Comparison of ENCODE assay signal across 33 cellular contexts in the genomic region with DNA sequence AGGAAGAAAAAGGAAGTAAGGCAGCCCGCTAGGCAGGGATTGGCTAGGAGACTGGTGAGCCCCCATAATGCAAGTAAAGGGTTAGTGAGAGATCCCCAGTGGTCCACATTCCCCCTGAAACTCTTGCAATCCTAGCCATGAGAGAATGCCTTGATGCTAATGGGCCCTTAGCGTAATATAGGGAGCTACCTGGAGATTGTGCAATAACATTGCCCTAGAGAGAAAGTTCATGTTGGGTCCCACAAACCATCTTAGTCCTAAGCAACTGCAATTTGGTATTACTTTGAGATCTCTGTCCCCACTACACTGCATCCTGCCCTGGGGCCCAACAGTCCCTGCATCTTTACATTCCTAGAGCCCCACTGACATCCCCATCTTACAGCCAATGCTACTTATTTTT.
"Had no signal": no experiment of that assay in that cellular context is flagged by ENCODE, and none has a peak within 500 bp of the region (broad histone marks: within the 10 kb centered on the region; RNA-seq: fewer than 3 reads in every experiment).

No MANE protein-coding gene starts in this region.

- H3K9me3 ChIP-seq: adrenal gland, ascending aorta, body of pancreas had no signal

- FAIRE-seq: bronchial epithelial cell had no signal

- H3K4me3 ChIP-seq: adrenal gland, ascending aorta, body of pancreas, breast epithelium, cardiac muscle cell had no signal

- H3K4me1 ChIP-seq: adrenal gland, ascending aorta, body of pancreas, breast epithelium had no signal

- ATAC-seq: activated naive CD4-positive, alpha-beta T cell treated with anti-CD3 and anti-CD28 coated beads, Interleukin-2, amount 50 U/mL, for 72 hours; activated naive CD8-positive, alpha-beta T cell treated with anti-CD3 and anti-CD28 coated beads, Interleukin-2, amount 50 U/mL, for 24 hours; activated T-cell treated with anti-CD3 and anti-CD28 coated beads, Interleukin-2, amount 50 U/mL, for 4 hours; activated T-cell treated with anti-CD3 and anti-CD28 coated beads, Interleukin-2, amount 50 U/mL, for 72 hours; activated T-helper 17 cell treated with anti-CD3 and anti-CD28 coated beads, Interleukin-2, amount 50 U/mL, for 72 hours; body of pancreas had no signal

- H3K27ac ChIP-seq: adrenal gland, ascending aorta, body of pancreas, brain microvascular endothelial cell, breast epithelium, cardiac muscle cell had no signal

- H3K27me3 ChIP-seq: ascending aorta, body of pancreas, brain microvascular endothelial cell, cardiac muscle cell had no signal

- DNase-seq: activated effector memory CD4-positive, alpha-beta T cell treated with anti-CD3 and anti-CD28 coated beads, Interleukin-2, amount 50 U/mL, for 16 hours; activated effector memory CD4-positive, alpha-beta T cell treated with Interleukin-2 at 50 U/mL for 16 hours; activated gamma-delta T cell; activated gamma-delta T cell treated with Interleukin-2 at 50 U/mL for 16 hours; activated naive CD4-positive, alpha-beta T cell; activated naive CD4-positive, alpha-beta T cell treated with anti-CD3 and anti-CD28 coated beads for 36 hours; activated naive CD4-positive, alpha-beta T cell treated with anti-CD3 and anti-CD28 coated beads, Interleukin-2, amount 10 ng/mL, durations not matched to agents 7 days and 5 days; activated naive CD4-positive, alpha-beta T cell treated with anti-CD3 and anti-CD28 coated beads, Interleukin-2, amount 50 U/mL, for 16 hours; activated naive CD4-positive, alpha-beta T cell treated with Interleukin-2 at 50 U/mL for 16 hours; activated naive CD8-positive, alpha-beta T cell treated with anti-CD3 and anti-CD28 coated beads for 36 hours; activated naive CD8-positive, alpha-beta T cell treated with anti-CD3 and anti-CD28 coated beads, Interleukin-2, amount 10 ng/mL, durations not matched to agents 7 days and 5 days; activated naive CD8-positive, alpha-beta T cell treated with anti-CD3 and anti-CD28 coated beads, Interleukin-2, amount 50 U/mL, for 24 hours; activated T-cell treated with anti-CD3 and anti-CD28 coated beads, Interleukin-2, amount 50 U/mL, for 1 hour; activated T-cell treated with anti-CD3 and anti-CD28 coated beads, Interleukin-2, amount 50 U/mL, for 24 hours; activated T-cell treated with anti-CD3 and anti-CD28 coated beads, Interleukin-2, amount 50 U/mL, for 4 hours; activated T-cell treated with anti-CD3 and anti-CD28 coated beads, Interleukin-2, amount 50 U/mL, for 48 hours; activated T-cell treated with anti-CD3 and anti-CD28 coated beads, Interleukin-2, amount 50 U/mL, for 72 hours; adrenal gland; amniotic stem cell; amygdala; anterior cingulate cortex; aorta; body of pancreas; brain microvascular endothelial cell; caudate nucleus; central memory CD4-positive, alpha-beta T cell; cerebellar nuclear complex had no signal

- H3K36me3 ChIP-seq: adrenal gland, ascending aorta, brain microvascular endothelial cell, breast epithelium, cardiac muscle cell had no signal
